9 cellular contexts compared by ENCODE assay signal in genomic region chr20:50646483-50646996, GRCh38. TPM values are rescaled to one million over a fixed set of nuclear protein-coding genes. Genes with fewer than 3 reads are reported as not detected.
DNase-seq lines count a peak whose midpoint lies in the region; ATAC-seq and TF ChIP-seq lines count a peak whose summit lies in the region.
"Had no signal": no experiment of that assay in that cellular context is flagged by ENCODE, and none has a peak within 500 bp of the region (broad histone marks: within the 10 kb centered on the region; RNA-seq: fewer than 3 reads in every experiment).

No MANE protein-coding gene starts in this region.

- H3F3A ChIP-seq in SK-N-SH (replicated peaks; ENCODE audit: insufficient read depth), result peaks cover 12% of the 10 kb centered on the region

- no peak for TF ChIP-seq EP300 in SK-N-SH (IDR thresholded peaks at IDR 0.05; ENCODE audit: borderline replicate concordance in 1 of 2, low read depth in 1 of 2, low read length in 1 of 2)

- H3K79me2 ChIP-seq in SK-N-SH (ENCODE audit: insufficient read depth), result no peaks in the 10 kb centered on the region

- 79% methylated on average over 1 of the region's 1 CpG for WGBS in SK-N-SH (ENCODE audit: low lambda C conversion rate)
- WGBS in urinary bladder, result 47% methylated on average over 1 of the region's 1 CpG
- 54 to 62% methylated on average over 1 of the region's 1 CpG for WGBS in lower leg skin, 2 donors

- H3K27ac ChIP-seq in SK-N-SH (ENCODE audit: low read depth in 2 of 2, low read length in 1 of 2) (peak overlapping the region; percentile 44 to 84; a peak in 3 of 4 replicates), breast epithelium (peak overlapping the region; percentile 75 to 82), left lung (peak overlapping the region; percentile 33 to 57), urinary bladder (ENCODE audit: low read depth) (peak overlapping the region; percentile 57)

- no peak overlapping the region for H3K4me2 ChIP-seq in SK-N-SH

- H3K9me3 ChIP-seq in SK-N-SH, result no peaks in the 10 kb centered on the region
- no peaks in the 10 kb centered on the region for H3K9me3 ChIP-seq in breast epithelium
- H3K9me3 ChIP-seq in left lung, result peaks cover 0 to 6% of the 10 kb centered on the region in 2 donors

- TF ChIP-seq RAD21 in SK-N-SH (IDR thresholded peaks at IDR 0.05; ENCODE audit: low read length), result no peak

- H3K9ac ChIP-seq in SK-N-SH, result no peak overlapping the region

- H2AFZ ChIP-seq in SK-N-SH (ENCODE audit: low read depth), result no peak overlapping the region

- no peaks in the 10 kb centered on the region for H3K9me2 ChIP-seq in SK-N-SH

- H4K20me1 ChIP-seq in SK-N-SH (ENCODE audit: insufficient read depth), result no peaks in the 10 kb centered on the region

- no peaks in the 10 kb centered on the region for H3K36me3 ChIP-seq in SK-N-SH (replicated peaks in 1 of 2; ENCODE audit: control insufficient read depth in 1 of 2, insufficient read depth in 2 of 2, low read length in 1 of 2)
- no peaks in the 10 kb centered on the region for H3K36me3 ChIP-seq in breast epithelium
- no peaks in the 10 kb centered on the region for H3K36me3 ChIP-seq in left lung
- H3K36me3 ChIP-seq in urinary bladder (ENCODE audit: insufficient read depth), result no peaks in the 10 kb centered on the region

- no peak for ATAC-seq in SK-N-SH treated with all-trans-retinoic acid at 6 μM for 48 hours
- ATAC-seq in left lung, result no peak
- no peak for ATAC-seq in HG02885 (IDR thresholded peaks at IDR 0.05; ENCODE audit: poor library complexity, unreplicated experiment)

- POLR2A ChIA-PET in SK-N-SH (lab: Yijun Ruan, JAX), result no interaction called here

- no peaks in the 10 kb centered on the region for H3K27me3 ChIP-seq in SK-N-SH (ENCODE audit: insufficient read depth)
- no peaks in the 10 kb centered on the region for H3K27me3 ChIP-seq in breast epithelium
- H3K27me3 ChIP-seq in left lung, result no peaks in the 10 kb centered on the region

- TF ChIP-seq CTCF in SK-N-SH (IDR thresholded peaks at IDR 0.05) (peak; percentile 44), breast epithelium (IDR thresholded peaks at IDR 0.05) (no peak), left lung (IDR thresholded peaks at IDR 0.05) (no peak), lower leg skin (IDR thresholded peaks at IDR 0.05) (no peak)

- intact Hi-C loops in breast epithelium (cut with DNase I; ENCODE audit: low total_unique reads), result no loop called here
- intact Hi-C loops in left lung (cut with DNase I), result no loop called here
- intact Hi-C loops in lower leg skin (cut with DNase I; ENCODE audit: low total_unique reads), result no loop called here

- no peak for DNase-seq in SK-N-SH
- DNase-seq in breast epithelium (ENCODE audit: low spot score in 2 of 2), result no peak
- DNase-seq in left lung, result no peak
- DNase-seq in lower leg skin (ENCODE audit: low spot score in 2 of 2), result no peak
- DNase-seq in DMS79 treated with DMSO at 0.1 percent for 48 hours (lab: John Stamatoyannopoulos, UW), result no peak
- DNase-seq: ACHN had no signal

- TF ChIP-seq POLR2A in breast epithelium (IDR thresholded peaks at IDR 0.05), result no peak
- no peak for TF ChIP-seq POLR2A in lower leg skin (IDR thresholded peaks at IDR 0.05)

- H3K4me1 ChIP-seq in SK-N-SH (ENCODE audit: control insufficient read depth in 1 of 2, insufficient read depth in 2 of 2, low read depth in 1 of 2, low read length in 1 of 2), result peaks cover 8 to 22% of the 10 kb centered on the region in 2 experiments; a peak in 3 of 4 replicates
- peaks cover 0 to 7% of the 10 kb centered on the region in 2 donors for H3K4me1 ChIP-seq in breast epithelium
- H3K4me1 ChIP-seq in left lung, result peaks cover 0 to 14% of the 10 kb centered on the region in 2 donors
- peaks cover 2% of the 10 kb centered on the region for H3K4me1 ChIP-seq in urinary bladder (ENCODE audit: insufficient read depth)

- CTCF ChIA-PET in SK-N-SH (lab: Yijun Ruan, JAX), result interaction anchor here (1.1 to 3.1 kb wide), 3 partner anchors 9 to 26 kb away, joined by 3 to 12 read pairs (median 7); no protein-coding TSS in a partner anchor

- H3K4me3 ChIP-seq in SK-N-SH (ENCODE audit: low read depth in 2 of 2, low read length in 1 of 2) (no peak overlapping the region), breast epithelium (no peak overlapping the region), left lung (no peak overlapping the region), urinary bladder (ENCODE audit: low read depth, low read length) (no peak overlapping the region), lower leg skin (ENCODE audit: low read depth, poor library complexity, severe bottlenecking) (no peak overlapping the region)

TF ChIP-seq in SK-N-SH, 30 proteins besides CTCF, POLR2A, EP300 and RAD21 (continues in another document):
- TF ChIP-seq POLR2AphosphoS5 (IDR thresholded peaks at IDR 0.05; ENCODE audit: low read depth, low read length), result no peak
- no peak for TF ChIP-seq PBX3 (IDR thresholded peaks at IDR 0.05)

TF ChIP-seq in SK-N-SH treated with all-trans-retinoic acid at 6 μM for 48 hours, 23 proteins besides CTCF, POLR2A, EP300 and RAD21:
- TF ChIP-seq TSHZ2 (CRISPR knock-in tag; IDR thresholded peaks at IDR 0.05) (no peak), GLIS3 (CRISPR knock-in tag; IDR thresholded peaks at IDR 0.05) (no peak), ESRRG (CRISPR knock-in tag; IDR thresholded peaks at IDR 0.05) (no peak), SNAI2 (CRISPR knock-in tag; IDR thresholded peaks at IDR 0.05) (no peak), TOX (CRISPR knock-in tag; IDR thresholded peaks at IDR 0.05; ENCODE audit: borderline replicate concordance) (no peak), ARNTL (CRISPR knock-in tag; IDR thresholded peaks at IDR 0.05; ENCODE audit: borderline replicate concordance, low read depth) (no peak), PPARA (CRISPR knock-in tag; IDR thresholded peaks at IDR 0.05; ENCODE audit: borderline replicate concordance) (no peak), ZFP30 (CRISPR knock-in tag; IDR thresholded peaks at IDR 0.05) (no peak), BACH2 (CRISPR knock-in tag; IDR thresholded peaks at IDR 0.05; ENCODE audit: borderline replicate concordance) (no peak), ZNF8 (CRISPR knock-in tag; IDR thresholded peaks at IDR 0.05) (no peak)

RNA-seq across cellular contexts. Expression of gene RIPOR3, which starts 44.8 kb away (rescaled TPM):
- 1.0 and 1.2 TPM in 2 replicates for polyA plus RNA-seq in SK-N-SH (2012; rRNA removed)
- polyA plus RNA-seq in SK-N-SH (2012; cell fraction: cytosol; rRNA removed), result 0.18 and 0.33 TPM in 2 replicates
- polyA plus RNA-seq in SK-N-SH (2012; cell fraction: nucleus; rRNA removed), result 7.0 and 8.8 TPM in 2 replicates
- 10 to 100 TPM in 2 of 3 donors, 1 to 10 TPM in 1; 4.5 to 35.5 (median 26.9) TPM for total RNA-seq in breast epithelium
- 1 to 10 TPM; 2.3 to 7.0 TPM for total RNA-seq in left lung
- 8.2 TPM for total RNA-seq in urinary bladder
- polyA plus RNA-seq in urinary bladder, result 15.0 TPM
- total RNA-seq in lower leg skin, result 10 to 100 TPM in 1 of 4 donors, 1 to 10 TPM in 3; 1.8 to 12.7 (median 4.9) TPM
